Comparison of ENCODE assay signal across 8 cellular contexts in genomic region chr1:193537266-193538003, GRCh38.
DNase-seq lines count a peak whose midpoint lies in the region; ATAC-seq and TF ChIP-seq lines count a peak whose summit lies in the region.

No MANE protein-coding gene starts in this region.

- H3K23ac ChIP-seq in H9 (ENCODE audit: insufficient read length, low read depth, low read length): no peak overlapping the region

- no peak overlapping the region for H2BK20ac ChIP-seq in H9 (ENCODE audit: low read depth, low read length, poor library complexity, severe bottlenecking)

- ATAC-seq in GM19324 (IDR thresholded peaks at IDR 0.05; ENCODE audit: low FRiP score, unreplicated experiment) (peak; percentile 83), HG03103 (IDR thresholded peaks at IDR 0.05; ENCODE audit: low read depth, unreplicated experiment) (peak; percentile 86)
- peak; percentile 77 for ATAC-seq in naive thymus-derived CD4-positive, alpha-beta T cell

- no peaks in the 10 kb centered on the region for H3K27me3 Mint-ChIP-seq in naive thymus-derived CD4-positive, alpha-beta T cell
- no peaks in the 10 kb centered on the region for H3K27me3 Mint-ChIP-seq in H9 (ENCODE audit: low read depth)

- no peak overlapping the region for H3K14ac ChIP-seq in H9 (ENCODE audit: insufficient read depth, low read length)

- peaks cover 13 to 57% (median 46%) of the 10 kb centered on the region in 7 donors for H3K4me1 Mint-ChIP-seq in naive thymus-derived CD4-positive, alpha-beta T cell
- peaks cover 7% of the 10 kb centered on the region in 2 experiments for H3K4me1 Mint-ChIP-seq in H9

- TF ChIP-seq CTCF in H9 (conservative IDR thresholded peaks at IDR 0.05) (no peak), breast epithelium (IDR thresholded peaks at IDR 0.05) (no peak)

- H4K20me1 ChIP-seq in H9 (ENCODE audit: control insufficient read depth, insufficient read depth, insufficient read length): no peaks in the 10 kb centered on the region

- H3K36me3 Mint-ChIP-seq in naive thymus-derived CD4-positive, alpha-beta T cell: peaks cover 0 to 38% (median 0%) of the 10 kb centered on the region in 5 donors
- no peaks in the 10 kb centered on the region for H3K36me3 Mint-ChIP-seq in H9 (ENCODE audit: insufficient read depth in 1 of 3, low read depth in 3 of 3)

- CTCF ChIA-PET in naive thymus-derived CD4-positive, alpha-beta T cell (lab: Charles Lee): no interaction called here

- H3K9me3 Mint-ChIP-seq in naive thymus-derived CD4-positive, alpha-beta T cell: peaks cover 0 to 20% (median 0%) of the 10 kb centered on the region in 11 donors
- H3K9me3 Mint-ChIP-seq in H9: no peaks in the 10 kb centered on the region

- H3K27ac Mint-ChIP-seq in naive thymus-derived CD4-positive, alpha-beta T cell: peak overlapping the region in 5 of 9 donors; percentile 2 to 89 (median 45)
- H3K27ac Mint-ChIP-seq in H9: no peak overlapping the region

- no peaks in the 10 kb centered on the region for H3K79me1 ChIP-seq in H9 (ENCODE audit: insufficient read depth, low read depth, low read length, poor library complexity, severe bottlenecking)

- POLR2A ChIA-PET in naive thymus-derived CD4-positive, alpha-beta T cell (lab: Charles Lee): interaction anchor here (1.8 kb wide), 1 partner anchor 57 kb away, joined by 3 read pairs; no protein-coding TSS in a partner anchor

- peak overlapping the region in 9 of 10 donors; percentile 17 to 65 (median 44) for H3K4me3 Mint-ChIP-seq in naive thymus-derived CD4-positive, alpha-beta T cell
- no peak overlapping the region for H3K4me3 Mint-ChIP-seq in H9

- WGBS in H9 (ENCODE audit: extremely low coverage, insufficient read length, low lambda C conversion rate): no CpG with 5 or more reads among the region's 7 CpGs

- TF ChIP-seq POLR2A in breast epithelium (IDR thresholded peaks at IDR 0.05): no peak

- no peak overlapping the region for H3K27ac ChIP-seq in naive thymus-derived CD4-positive, alpha-beta T cell (ENCODE audit: low read depth, low read length)
- H3K27ac ChIP-seq in H9 (ENCODE audit: insufficient read length, low read depth, low read length): no peak overlapping the region
- no peak overlapping the region for H3K27ac ChIP-seq in breast epithelium

- no peak overlapping the region for H2BK5ac ChIP-seq in H9 (ENCODE audit: insufficient read length, low read length)

- DNase-seq in activated CD4-positive, CD25-positive, alpha-beta regulatory T cell treated with anti-CD3 and anti-CD28 coated beads, Interleukin-2, amount 50 U/mL, for 16 hours (ENCODE audit: low read depth, low spot score): peak; percentile 47
- peak in 7 of 9 donors; percentile 23 to 54 (median 45) for DNase-seq in naive thymus-derived CD4-positive, alpha-beta T cell
- no peak for DNase-seq in UCSD-AML1 (lab: John Stamatoyannopoulos, UW; ENCODE audit: unreplicated experiment)
- DNase-seq in T1000 (lab: John Stamatoyannopoulos, UW): no peak
- DNase-seq in H9: no peak
- DNase-seq in breast epithelium (ENCODE audit: low spot score in 2 of 2): no peak

- H3K27me3 ChIP-seq in naive thymus-derived CD4-positive, alpha-beta T cell (ENCODE audit: control insufficient read depth in 2 of 2, insufficient read depth in 2 of 2, low read length in 2 of 2): no peaks in the 10 kb centered on the region
- H3K27me3 ChIP-seq in H9 (ENCODE audit: insufficient read depth, low read length) (no peaks in the 10 kb centered on the region), breast epithelium (no peaks in the 10 kb centered on the region)

- no peak overlapping the region for H3K56ac ChIP-seq in H9 (ENCODE audit: insufficient read length, low read depth, low read length)

- H3K4ac ChIP-seq in H9 (ENCODE audit: low read depth, low read length): no peak overlapping the region

- H4K8ac ChIP-seq in H9 (replicated peaks; ENCODE audit: insufficient read length, low read depth, low read length): no peak overlapping the region

- H4K91ac ChIP-seq in H9 (ENCODE audit: insufficient read length, low read depth, low read length): no peak overlapping the region

- H2BK12ac ChIP-seq in H9 (ENCODE audit: insufficient read length, low read depth, low read length): no peak overlapping the region

- no peaks in the 10 kb centered on the region for H3K36me3 ChIP-seq in naive thymus-derived CD4-positive, alpha-beta T cell (ENCODE audit: control insufficient read depth in 2 of 3, insufficient read depth in 3 of 3, low read length in 3 of 3)
- no peaks in the 10 kb centered on the region for H3K36me3 ChIP-seq in breast epithelium

- H3K79me2 ChIP-seq in H9 (ENCODE audit: insufficient read depth, low read length): no peaks in the 10 kb centered on the region

- H2AK5ac ChIP-seq in H9 (ENCODE audit: insufficient read length, low read length): no peak overlapping the region

- H2BK15ac ChIP-seq in H9 (ENCODE audit: low read depth, low read length): no peak overlapping the region

- H4K5ac ChIP-seq in H9 (ENCODE audit: insufficient read length, low read depth, low read length): no peak overlapping the region

- H3K9ac ChIP-seq in H9 (ENCODE audit: extremely low read depth, insufficient read length, low read length): no peak overlapping the region

- no peaks in the 10 kb centered on the region for H3K9me3 ChIP-seq in naive thymus-derived CD4-positive, alpha-beta T cell (ENCODE audit: control insufficient read depth in 2 of 3, low read length in 3 of 3)
- H3K9me3 ChIP-seq in H9 (ENCODE audit: control insufficient read depth, low read depth, low read length) (no peaks in the 10 kb centered on the region), breast epithelium (no peaks in the 10 kb centered on the region)

- intact Hi-C loops in naive thymus-derived CD4-positive, alpha-beta T cell (cut with micrococcal nuclease): loop anchor here (1.0 to 10.0 kb wide), 7 partner anchors 13 to 963 kb away; partner anchors contain the start of gene RGS1 (in 1 of the 2)
- intact Hi-C loops in breast epithelium (cut with DNase I; ENCODE audit: low total_unique reads): no loop called here

- no peak overlapping the region for H2AFZ ChIP-seq in H9 (ENCODE audit: low read length)

- no peak overlapping the region for H2BK120ac ChIP-seq in H9 (ENCODE audit: low read depth, low read length, poor library complexity, severe bottlenecking)

- no peak overlapping the region for H3K4me2 ChIP-seq in H9 (ENCODE audit: insufficient read depth, insufficient read length, low read length)

- H3T11ph ChIP-seq in H9 (ENCODE audit: low read length): no peak overlapping the region

- H3K18ac ChIP-seq in H9 (ENCODE audit: insufficient read length, low read depth, low read length): no peak overlapping the region

- peaks cover 14 to 41% of the 10 kb centered on the region in 2 donors for H3K4me1 ChIP-seq in naive thymus-derived CD4-positive, alpha-beta T cell (ENCODE audit: control insufficient read depth in 2 of 2, insufficient read depth in 2 of 2, low read length in 2 of 2)
- no peaks in the 10 kb centered on the region; the same call in 1 of the 2 replicates for H3K4me1 ChIP-seq in H9 (ENCODE audit: insufficient read depth, low read length)
- H3K4me1 ChIP-seq in breast epithelium: no peaks in the 10 kb centered on the region

- H3K4me3 ChIP-seq in naive thymus-derived CD4-positive, alpha-beta T cell (ENCODE audit: low read length): peak overlapping the region; percentile 32
- H3K4me3 ChIP-seq in breast epithelium: no peak overlapping the region

- no peaks in the 10 kb centered on the region for H3K23me2 ChIP-seq in H9 (ENCODE audit: insufficient read length, low read depth, low read length, poor library complexity, severe bottlenecking)

Comparison
In these comparisons a context has a peak if more than half of its experiments do, and no peak if none do; other contexts are left out.
1. DNase-seq: peak in activated CD4-positive, CD25-positive, alpha-beta regulatory T cell treated with anti-CD3 and anti-CD28 coated beads, Interleukin-2, amount 50 U/mL, for 16 hours (single experiment) and naive thymus-derived CD4-positive, alpha-beta T cell (7 of 9); none in UCSD-AML1 (single experiment), T1000 (single experiment), H9 (single experiment) and breast epithelium (0 of 2).
2. H3K27ac Mint-ChIP-seq: peak in naive thymus-derived CD4-positive, alpha-beta T cell (5 of 9); none in H9 (0 of 3).
3. H3K4me3 Mint-ChIP-seq: peak in naive thymus-derived CD4-positive, alpha-beta T cell (9 of 10); none in H9 (0 of 2).
4. Peak in every context shown above with its lines, with median percentiles within 50 percentile points of each other: ATAC-seq.